ENCODE assay signal across 1 cellular context in the genomic region with DNA sequence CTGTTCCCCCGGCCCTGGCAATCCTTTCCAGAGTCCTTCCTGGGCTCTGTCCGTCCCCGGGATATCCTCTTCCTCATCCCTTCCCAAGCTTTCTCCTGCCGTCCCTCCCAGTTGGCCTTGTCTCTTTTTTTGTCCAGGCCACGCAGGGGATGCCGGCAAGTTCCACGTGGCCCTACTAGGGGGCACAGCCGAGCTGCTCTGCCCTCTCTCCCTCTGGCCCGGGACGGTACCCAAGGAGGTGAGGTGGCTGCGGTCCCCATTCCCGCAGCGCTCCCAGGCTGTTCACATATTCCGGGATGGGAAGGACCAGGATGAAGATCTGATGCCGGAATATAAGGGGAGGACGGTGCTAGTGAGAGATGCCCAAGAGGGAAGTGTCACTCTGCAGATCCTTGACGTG.
A peak's percentile ranks its signal among the peaks of the same experiment; 100 is the strongest.
TF ChIP-seq lines count a peak whose summit lies in the region.

No MANE protein-coding gene starts in this region.

TF ChIP-seq in H1, 55 proteins besides CTCF, POLR2A, EP300 and RAD21:
- peak; percentile 59 for TF ChIP-seq MAX (IDR thresholded peaks at IDR 0.05)
- no peak for TF ChIP-seq KDM1A (IDR thresholded peaks at IDR 0.05; ENCODE audit: borderline replicate concordance, low read length)
